6 cellular contexts compared by ENCODE assay signal in genomic region chr9:6712041-6712440, GRCh38.
"Had no signal": no experiment of that assay in that cellular context is flagged by ENCODE, and none has a peak within 500 bp of the region (broad histone marks: within the 10 kb centered on the region; RNA-seq: fewer than 3 reads in every experiment).

No MANE protein-coding gene starts in this region.

- H3K4me1 ChIP-seq: HAP-1 had no signal

- H3K36me3 ChIP-seq: HAP-1 had no signal

- FAIRE-seq: HTR-8/SVneo, K562 had no signal

- H3K4me3 ChIP-seq: HAP-1, K562 had no signal

- DNase-seq: GOT3, H7, KG1 had no signal
